ENCODE assay signal across 22 cellular contexts in genomic region chr4:78865451-78865850, GRCh38.
"Had no signal": no experiment of that assay in that cellular context is flagged by ENCODE, and none has a peak within 500 bp of the region (broad histone marks: within the 10 kb centered on the region; RNA-seq: fewer than 3 reads in every experiment).

No MANE protein-coding gene starts in this region.

- H3K27ac ChIP-seq: SJSA1, SK-N-MC had no signal

- H3K9me3 ChIP-seq: MG63, SJSA1 had no signal

- H3K36me3 ChIP-seq: MG63 had no signal

- FAIRE-seq: RCC 7860 had no signal

- DNase-seq: IMR-90, Karpas-422, KG1, MG63, NCI-H1092, NCI-H1436, NCI-H187, NCI-H2029, NCI-H2081 treated with DMSO at 0.1 percent for 48 hours, NCI-H2171, NCI-H226, NCI-H446, NCI-H510A, NCI-H524 treated with DMSO at 0.1 percent for 48 hours, NCI-H69, NCI-H774, Right ventricle myocardium superior, RPMI8226, SIG-M5 had no signal

- H3K4me3 ChIP-seq: MG63, SJSA1, SK-N-MC had no signal

- H3K27me3 ChIP-seq: MG63, SJSA1 had no signal
